Comparison of ENCODE assay signal across 17 cellular contexts in the genomic region with DNA sequence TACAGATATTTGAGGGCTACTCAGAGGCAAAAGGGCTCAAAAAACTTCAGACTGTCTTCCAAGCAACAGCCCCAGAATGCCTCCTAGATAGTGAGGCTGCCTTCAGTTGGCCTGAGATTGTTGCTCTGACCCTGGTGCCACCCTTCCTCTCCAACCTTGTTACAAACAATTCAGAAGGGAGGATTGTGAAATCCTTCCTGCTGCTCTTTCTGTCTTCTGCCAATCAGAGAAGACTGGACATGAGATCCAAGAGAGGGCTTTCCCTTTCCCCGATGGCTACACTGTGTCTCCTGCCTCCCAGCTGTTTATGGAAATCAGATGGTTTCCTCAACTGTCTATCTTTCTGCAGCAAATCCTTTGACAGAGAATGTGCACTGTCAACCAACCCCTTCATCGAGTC.
"Had no signal": no experiment of that assay in that cellular context is flagged by ENCODE, and none has a peak within 500 bp of the region (broad histone marks: within the 10 kb centered on the region; RNA-seq: fewer than 3 reads in every experiment).

No MANE protein-coding gene starts in this region.

- H3K4me1 ChIP-seq: esophagus muscularis mucosa, tibial artery had no signal

- H3K36me3 ChIP-seq: brain microvascular endothelial cell, esophagus muscularis mucosa, ovary, tibial artery had no signal

- H3K27me3 ChIP-seq: brain microvascular endothelial cell, esophagus muscularis mucosa, ovary, tibial artery had no signal

- H3K27ac ChIP-seq: brain microvascular endothelial cell, coronary artery, esophagus muscularis mucosa, ovary, tibial artery had no signal

- H3K9me3 ChIP-seq: mucosa of descending colon, ovary, tibial artery had no signal

- ATAC-seq: activated CD4-positive, alpha-beta T cell treated with anti-CD3 and anti-CD28 coated beads for 36 hours; activated CD8-positive, alpha-beta memory T cell treated with anti-CD3 and anti-CD28 coated beads, Interleukin-2, amount 10 ng/mL, durations not matched to agents 7 days and 5 days; activated T-helper 17 cell treated with anti-CD3 and anti-CD28 coated beads, Interleukin-2, amount 50 U/mL, for 72 hours; left ventricle myocardium superior; mucosa of descending colon; naive thymus-derived CD4-positive, alpha-beta T cell; stimulated activated naive CD8-positive, alpha-beta T cell treated with anti-CD3 and anti-CD28 coated beads, Interleukin-15, Interleukin-2, amounts not matched to agents 100 U/mL and 50 U/mL, for 24 hours had no signal

- DNase-seq: activated CD4-positive, alpha-beta memory T cell treated with anti-CD3 and anti-CD28 coated beads, Interleukin-2, amount 10 ng/mL, durations not matched to agents 7 days and 5 days; activated CD4-positive, alpha-beta T cell treated with anti-CD3 and anti-CD28 coated beads for 36 hours; activated CD8-positive, alpha-beta memory T cell treated with anti-CD3 and anti-CD28 coated beads, Interleukin-2, amount 10 ng/mL, durations not matched to agents 7 days and 5 days; activated naive CD4-positive, alpha-beta T cell; activated naive CD8-positive, alpha-beta T cell treated with anti-CD3 and anti-CD28 coated beads for 36 hours; activated T-cell treated with anti-CD3 and anti-CD28 coated beads, Interleukin-2, amount 50 U/mL, for 1 hour; brain microvascular endothelial cell; left ventricle myocardium superior; mucosa of descending colon; naive thymus-derived CD4-positive, alpha-beta T cell; ovary; stimulated activated naive CD8-positive, alpha-beta T cell treated with anti-CD3 and anti-CD28 coated beads, Interleukin-15, Interleukin-2, amounts not matched to agents 100 U/mL and 50 U/mL, for 24 hours; substantia nigra; tibial artery had no signal

- H3K4me3 ChIP-seq: coronary artery, esophagus muscularis mucosa, mucosa of descending colon, ovary, tibial artery had no signal
